In the genomic region with DNA sequence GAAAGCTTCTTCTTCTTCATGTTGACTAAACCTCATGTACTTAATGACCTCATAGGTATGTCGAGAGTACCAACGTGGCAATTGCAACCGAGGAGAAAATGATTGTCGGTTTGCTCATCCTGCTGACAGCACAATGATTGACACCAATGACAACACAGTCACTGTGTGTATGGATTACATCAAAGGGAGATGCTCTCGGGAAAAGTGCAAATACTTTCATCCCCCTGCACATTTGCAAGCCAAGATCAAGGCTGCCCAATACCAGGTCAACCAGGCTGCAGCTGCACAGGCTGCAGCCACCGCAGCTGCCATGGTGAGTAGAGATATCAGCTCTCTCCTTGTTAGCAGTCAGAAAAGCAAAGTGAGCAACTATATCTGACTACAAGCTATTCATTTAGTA, we compare ENCODE assay signal across 17 cellular contexts.
DNase-seq lines count a peak whose midpoint lies in the region; ATAC-seq, FAIRE-seq and TF ChIP-seq lines count a peak whose summit lies in the region.
"Had no signal": no experiment of that assay in that cellular context is flagged by ENCODE, and none has a peak within 500 bp of the region (broad histone marks: within the 10 kb centered on the region; RNA-seq: fewer than 3 reads in every experiment).

No MANE protein-coding gene starts in this region.

- ATAC-seq in naive B cell (ENCODE audit: low read depth in 2 of 2) (no peak), upper lobe of right lung (peak; percentile 14)

- peak overlapping the region; percentile 42 for H3K27ac Mint-ChIP-seq in MCF 10A (ENCODE audit: low read depth, unreplicated experiment)
- peak overlapping the region; percentile 42 for H3K27ac Mint-ChIP-seq in astrocyte (ENCODE audit: unreplicated experiment)
- H3K27ac Mint-ChIP-seq in naive B cell = peak overlapping the region in 4 of 6 donors; percentile 7 to 86 (median 74)

- H3K4me1 ChIP-seq in breast epithelium (no peaks in the 10 kb centered on the region), astrocyte (ENCODE audit: insufficient read depth, low read length) (peaks cover 8% of the 10 kb centered on the region), upper lobe of right lung (peaks cover 47% of the 10 kb centered on the region)
- H3K4me1 ChIP-seq: colonic mucosa, SJCRH30 had no signal

- H3K79me2 ChIP-seq in astrocyte (ENCODE audit: insufficient read depth, low read length) = peaks cover 72% of the 10 kb centered on the region

- H3K9me3 Mint-ChIP-seq in MCF 10A (ENCODE audit: unreplicated experiment) (no peaks in the 10 kb centered on the region), astrocyte (ENCODE audit: unreplicated experiment) (no peaks in the 10 kb centered on the region), naive B cell (no peaks in the 10 kb centered on the region)

- no peak overlapping the region for H2AFZ ChIP-seq in astrocyte (ENCODE audit: low read depth, low read length)
- H2AFZ ChIP-seq: hepatocyte had no signal

- intact Hi-C loops in MCF 10A (cut with micrococcal nuclease) (loop anchor here (2.0 kb wide), 1 partner anchor 262 kb away; no protein-coding TSS in a partner anchor), breast epithelium (cut with DNase I; ENCODE audit: low total_unique reads) (no loop called here), upper lobe of right lung (cut with DNase I) (no loop called here)

- no peak for DNase-seq in MCF 10A (ENCODE audit: unreplicated experiment)
- DNase-seq in breast epithelium (ENCODE audit: low spot score in 2 of 2) = no peak
- no peak for DNase-seq in astrocyte (ENCODE audit: low read depth)
- no peak for DNase-seq in naive B cell
- DNase-seq in upper lobe of right lung = no peak
- no peak for DNase-seq in NCI-H2171 treated with DMSO at 0.1 percent for 48 hours (lab: John Stamatoyannopoulos, UW)
- DNase-seq in NCI-H1436 treated with DMSO at 0.1 percent for 48 hours (lab: John Stamatoyannopoulos, UW) = no peak
- no peak for DNase-seq in T-helper 2 cell
- DNase-seq: activated CD8-positive, alpha-beta memory T cell treated with anti-CD3 and anti-CD28 coated beads for 24 hours; colonic mucosa; NCI-H1092 treated with DMSO at 0.1 percent for 48 hours; NCI-H226; right cardiac atrium; SJCRH30; stimulated activated CD4-positive, alpha-beta T cell treated with anti-CD3 and anti-CD28 coated beads, Interleukin-4, amount 100 ng/mL, for 1 hour had no signal

- H3K4me1 Mint-ChIP-seq in MCF 10A (ENCODE audit: insufficient read depth, unreplicated experiment) (peaks cover 18% of the 10 kb centered on the region), astrocyte (ENCODE audit: low read depth, unreplicated experiment) (peaks cover 26% of the 10 kb centered on the region), naive B cell (peaks cover 29 to 43% (median 34%) of the 10 kb centered on the region in 3 donors)

- no peak overlapping the region for H3K9ac ChIP-seq in astrocyte (ENCODE audit: low read length)

- H3K4me3 Mint-ChIP-seq in MCF 10A (ENCODE audit: unreplicated experiment) = no peak overlapping the region
- no peak overlapping the region for H3K4me3 Mint-ChIP-seq in astrocyte (ENCODE audit: unreplicated experiment)
- no peak overlapping the region for H3K4me3 Mint-ChIP-seq in naive B cell

- POLR2A ChIA-PET in MCF 10A (lab: Yijun Ruan, JAX) = interaction anchor here (0.7 kb wide), 2 partner anchors 176 to 522 kb away, joined by 3 read pairs; a partner anchor contains a TSS

- H3K27ac ChIP-seq in breast epithelium (no peak overlapping the region), astrocyte (ENCODE audit: low read depth, low read length) (no peak overlapping the region), upper lobe of right lung (no peak overlapping the region)
- H3K27ac ChIP-seq: colonic mucosa, hepatocyte, SJCRH30 had no signal

- BruUV-seq in MCF 10A (replicated peaks; lab: Mats Ljungman, UMichigan) = no TSS peak

- no peak for TF ChIP-seq CTCF in MCF 10A (IDR thresholded peaks at IDR 0.05; ENCODE audit: unreplicated experiment)
- no peak for TF ChIP-seq CTCF in breast epithelium (IDR thresholded peaks at IDR 0.05)
- TF ChIP-seq CTCF in astrocyte (IDR thresholded peaks at IDR 0.05; ENCODE audit: insufficient read depth, low read depth, low read length) = no peak
- TF ChIP-seq CTCF in upper lobe of right lung (IDR thresholded peaks at IDR 0.05) = no peak

- no peak for FAIRE-seq in astrocyte (lab: Jason Lieb, UNC)

- H3K27me3 ChIP-seq in breast epithelium (no peaks in the 10 kb centered on the region), astrocyte (ENCODE audit: insufficient read depth, low read length) (no peaks in the 10 kb centered on the region), upper lobe of right lung (no peaks in the 10 kb centered on the region)
- H3K27me3 ChIP-seq: colonic mucosa, esophagus muscularis mucosa, hepatocyte, SJCRH30 had no signal

- TF ChIP-seq POLR2A in breast epithelium (IDR thresholded peaks at IDR 0.05) = no peak

- H3K36me3 Mint-ChIP-seq in MCF 10A (ENCODE audit: insufficient read depth, unreplicated experiment) = peaks cover 46% of the 10 kb centered on the region
- H3K36me3 Mint-ChIP-seq in astrocyte (ENCODE audit: low read depth, unreplicated experiment) = peaks cover 7% of the 10 kb centered on the region
- peaks cover 3 to 16% of the 10 kb centered on the region in 2 donors for H3K36me3 Mint-ChIP-seq in naive B cell

- H3K27me3 Mint-ChIP-seq in MCF 10A (ENCODE audit: insufficient read depth, unreplicated experiment) (no peaks in the 10 kb centered on the region), astrocyte (ENCODE audit: low read depth, unreplicated experiment) (no peaks in the 10 kb centered on the region), naive B cell (no peaks in the 10 kb centered on the region)

- H3K4me2 ChIP-seq in astrocyte (ENCODE audit: low read length) = no peak overlapping the region
- H3K4me2 ChIP-seq: hepatocyte had no signal

- peaks cover 40% of the 10 kb centered on the region for H4K20me1 ChIP-seq in astrocyte (ENCODE audit: insufficient read depth, low read length)

- CTCF ChIA-PET in MCF 10A (lab: Yijun Ruan, JAX) = interaction anchor here (0.6 to 4.9 kb wide), 2 partner anchors 14 to 374 kb away, joined by 3 to 42 read pairs; no protein-coding TSS in a partner anchor

- H3K4me3 ChIP-seq in breast epithelium (no peak overlapping the region), astrocyte (ENCODE audit: insufficient read depth, low read depth, low read length) (no peak overlapping the region), upper lobe of right lung (no peak overlapping the region)
- H3K4me3 ChIP-seq: colonic mucosa, esophagus muscularis mucosa, hepatocyte, SJCRH30 had no signal

- H3K36me3 ChIP-seq in breast epithelium (no peaks in the 10 kb centered on the region), astrocyte (ENCODE audit: insufficient read depth, low read length) (peaks cover 23% of the 10 kb centered on the region), upper lobe of right lung (peaks cover 49% of the 10 kb centered on the region)
- H3K36me3 ChIP-seq: colonic mucosa had no signal

- no peaks in the 10 kb centered on the region for H3K9me3 ChIP-seq in breast epithelium
- H3K9me3 ChIP-seq in astrocyte (ENCODE audit: insufficient read depth, low read depth, low read length) = no peaks in the 10 kb centered on the region
- no peaks in the 10 kb centered on the region for H3K9me3 ChIP-seq in upper lobe of right lung
- H3K9me3 ChIP-seq: colonic mucosa, esophagus muscularis mucosa, SJCRH30 had no signal
